ENCODE assay signal across 1 cellular context in the genomic region with DNA sequence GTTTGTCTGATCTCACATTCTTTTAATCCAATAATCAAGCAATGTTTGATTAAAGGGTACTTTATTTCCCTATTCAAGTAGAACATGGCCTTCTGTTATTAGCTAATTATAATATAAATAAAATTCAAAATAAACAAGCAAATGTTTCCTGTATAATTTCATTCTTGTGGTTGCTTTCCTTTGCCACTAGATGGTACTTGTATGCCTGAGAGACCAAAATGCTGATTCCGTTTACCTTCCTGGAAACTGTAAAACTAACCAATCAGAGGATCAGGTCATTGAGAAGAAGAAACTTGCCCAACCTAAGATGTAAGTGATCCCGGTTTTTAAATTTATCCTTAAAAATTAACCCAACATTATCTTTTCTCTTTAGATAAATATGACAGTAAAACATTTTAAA.
TF ChIP-seq lines count a peak whose summit lies in the region.

No MANE protein-coding gene starts in this region.

TF ChIP-seq in HepG2, 621 proteins besides CTCF, POLR2A, EP300 and RAD21 (continued from another document):
- peak; percentile 65 for TF ChIP-seq STAG1 (CRISPR knock-in tag; IDR thresholded peaks at IDR 0.05)
